In genomic region chr1:32321712-32322291, GRCh38 we compare ENCODE assay signal across 1 cellular context.
A peak's percentile ranks its signal among the peaks of the same experiment; 100 is the strongest.
TF ChIP-seq lines count a peak whose summit lies in the region.

No MANE protein-coding gene starts in this region.

TF ChIP-seq in HepG2, 621 proteins besides CTCF, POLR2A, EP300 and RAD21 (continued from another document and continues in another):
- TF ChIP-seq HOMEZ (CRISPR knock-in tag; IDR thresholded peaks at IDR 0.05; ENCODE audit: low read depth) (0 out of 2 replicates have a peak, but pooled peaks have one; percentile 35), GATAD1 (CRISPR knock-in tag; IDR thresholded peaks at IDR 0.05) (peak; percentile 63; the same call in 1 of the 2 replicates), ZFAT (CRISPR knock-in tag; conservative IDR thresholded peaks at IDR 0.05) (no peak), ZNF839 (CRISPR knock-in tag; IDR thresholded peaks at IDR 0.05; ENCODE audit: borderline replicate concordance) (no peak), ZNF597 (CRISPR knock-in tag; IDR thresholded peaks at IDR 0.05) (no peak), ZNF883 (CRISPR knock-in tag; IDR thresholded peaks at IDR 0.05; ENCODE audit: not compliant biosample characterization) (no peak), SMARCE1 (IDR thresholded peaks at IDR 0.05; ENCODE audit: borderline replicate concordance) (no peak), ZNF784 (CRISPR knock-in tag; IDR thresholded peaks at IDR 0.05; ENCODE audit: borderline replicate concordance) (no peak), ZNF703 (CRISPR knock-in tag; IDR thresholded peaks at IDR 0.05; ENCODE audit: borderline replicate concordance) (no peak), ZNF878 (CRISPR knock-in tag; IDR thresholded peaks at IDR 0.05) (peak; percentile 88), ZNF235 (CRISPR knock-in tag; IDR thresholded peaks at IDR 0.05; ENCODE audit: borderline replicate concordance) (no peak), PBX2 (CRISPR knock-in tag; IDR thresholded peaks at IDR 0.05) (no peak), ATF7 (IDR thresholded peaks at IDR 0.05) (no peak), ATF7 (CRISPR knock-in tag; IDR thresholded peaks at IDR 0.05) (no peak), KMT2A (CRISPR knock-in tag; IDR thresholded peaks at IDR 0.05) (peak; percentile 51; the same call in 1 of the 2 replicates), ZNF709 (CRISPR knock-in tag; IDR thresholded peaks at IDR 0.05) (no peak), ZNF253 (CRISPR knock-in tag; IDR thresholded peaks at IDR 0.05; ENCODE audit: borderline replicate concordance) (no peak), KMT2B (CRISPR knock-in tag; IDR thresholded peaks at IDR 0.05) (peak; percentile 16; the same call in 1 of the 2 replicates), CSRNP2 (CRISPR knock-in tag; conservative IDR thresholded peaks at IDR 0.05; ENCODE audit: low read depth) (no peak), HOXA9 (CRISPR knock-in tag; IDR thresholded peaks at IDR 0.05; ENCODE audit: borderline replicate concordance) (no peak), MLLT10 (CRISPR knock-in tag; IDR thresholded peaks at IDR 0.05) (no peak), ZNF503 (CRISPR knock-in tag; IDR thresholded peaks at IDR 0.05) (peak; percentile 72; the same call in 1 of the 2 replicates), MXI1 (IDR thresholded peaks at IDR 0.05; ENCODE audit: borderline replicate concordance, low read depth, low read length) (peak; percentile 82; the same call in 1 of the 3 replicates), ZNF362 (CRISPR knock-in tag; IDR thresholded peaks at IDR 0.05; ENCODE audit: borderline replicate concordance) (peak; percentile 21; the same call in 1 of the 2 replicates), MEIS2 (CRISPR knock-in tag; IDR thresholded peaks at IDR 0.05) (peak; percentile 55; the same call in 1 of the 2 replicates), EHMT2 (IDR thresholded peaks at IDR 0.05; ENCODE audit: borderline replicate concordance, low read depth, low read length) (no peak), BCL6 (CRISPR knock-in tag; IDR thresholded peaks at IDR 0.05) (peak; percentile 21; the same call in 1 of the 2 replicates), ZNF3 (CRISPR knock-in tag; IDR thresholded peaks at IDR 0.05) (peak; percentile 58; the same call in 1 of the 2 replicates), HHEX (CRISPR knock-in tag; IDR thresholded peaks at IDR 0.05) (no peak), ZNF557 (CRISPR knock-in tag; IDR thresholded peaks at IDR 0.05) (no peak), ZNF331 (CRISPR knock-in tag; IDR thresholded peaks at IDR 0.05) (peak; percentile 67; the same call in 1 of the 2 replicates), ZNF724P (CRISPR knock-in tag; IDR thresholded peaks at IDR 0.05; ENCODE audit: borderline replicate concordance) (no peak), USF2 (IDR thresholded peaks at IDR 0.05; ENCODE audit: low read depth, low read length) (no peak), USF2 (CRISPR knock-in tag; IDR thresholded peaks at IDR 0.05; ENCODE audit: borderline replicate concordance) (no peak), NFE2 (CRISPR knock-in tag; IDR thresholded peaks at IDR 0.05) (no peak), SNAPC5 (CRISPR knock-in tag; IDR thresholded peaks at IDR 0.05; ENCODE audit: borderline replicate concordance) (no peak), ZBTB44 (CRISPR knock-in tag; IDR thresholded peaks at IDR 0.05) (no peak), PAXIP1 (CRISPR knock-in tag; conservative IDR thresholded peaks at IDR 0.05) (peak; percentile 99), SAP130 (CRISPR knock-in tag; IDR thresholded peaks at IDR 0.05; ENCODE audit: low read depth) (peak; percentile 80), THAP8 (CRISPR knock-in tag; IDR thresholded peaks at IDR 0.05; ENCODE audit: borderline replicate concordance) (no peak), SIX1 (CRISPR knock-in tag; IDR thresholded peaks at IDR 0.05; ENCODE audit: borderline replicate concordance) (peak; percentile 41; the same call in 1 of the 2 replicates), ZFP36 (IDR thresholded peaks at IDR 0.05; ENCODE audit: borderline replicate concordance, low read depth, low read length, partially characterized antibody) (peak; percentile 80), RBFOX2 (IDR thresholded peaks at IDR 0.05; ENCODE audit: low read depth, low read length) (peak; percentile 39; the same call in 1 of the 2 replicates), ZNF616 (CRISPR knock-in tag; IDR thresholded peaks at IDR 0.05; ENCODE audit: low read depth) (no peak), REPIN1 (CRISPR knock-in tag; IDR thresholded peaks at IDR 0.05; ENCODE audit: borderline replicate concordance, low read depth) (0 out of 2 replicates have a peak, but pooled peaks have one; percentile 30), ZNF678 (CRISPR knock-in tag; IDR thresholded peaks at IDR 0.05) (no peak)
